Comparison of ENCODE assay signal across 8 cellular contexts in the genomic region with DNA sequence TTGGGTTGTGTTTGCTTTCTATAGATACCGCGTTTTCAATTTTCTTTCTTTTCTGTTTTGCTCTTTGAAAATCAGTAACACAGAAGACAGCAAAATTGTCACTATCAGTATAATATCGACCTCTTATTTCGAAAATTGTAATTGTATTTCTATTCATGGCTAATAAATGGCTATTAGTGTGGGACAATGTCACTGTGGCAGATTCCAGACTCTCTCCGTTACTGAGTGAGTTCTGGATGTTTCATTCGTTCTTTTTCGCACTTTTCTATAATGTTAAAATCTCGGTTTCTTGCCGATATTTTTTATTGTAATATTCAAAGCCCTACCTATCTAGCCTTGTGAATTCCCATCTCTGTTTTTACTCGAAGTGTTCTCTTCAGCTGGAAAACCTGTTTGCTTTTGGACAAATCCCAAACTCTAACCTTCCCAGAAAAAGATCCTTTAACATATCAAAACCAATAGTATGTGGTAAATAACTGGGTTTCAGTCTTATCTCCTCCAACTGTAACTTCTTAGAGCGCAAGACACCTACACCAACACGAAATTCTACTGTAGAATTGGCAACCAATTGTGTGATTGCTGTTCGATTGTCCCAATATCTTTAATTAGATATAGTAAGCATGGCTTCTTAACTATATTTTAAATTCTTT. TPM values are rescaled to one million over a fixed set of nuclear protein-coding genes. Genes with fewer than 3 reads are reported as not detected.
A peak's percentile ranks its signal among the peaks of the same experiment; 100 is the strongest.
DNase-seq lines count a peak whose midpoint lies in the region; ATAC-seq and TF ChIP-seq lines count a peak whose summit lies in the region.

No MANE protein-coding gene starts in this region.

- intact Hi-C loops in IMR-90 (cut with micrococcal nuclease): loop anchor here (1.0 to 5.0 kb wide), 2 partner anchors 221 to 462 kb away; partner anchors contain the start of genes DCAF6 and TIPRL
- intact Hi-C loops in mammary epithelial cell (cut with micrococcal nuclease): loop anchor here (1.0 to 2.0 kb wide), 5 partner anchors 82 to 463 kb away; partner anchors contain the start of gene TIPRL

- DNase-seq in NCI-H1105 treated with DMSO at 0.1 percent for 48 hours (lab: John Stamatoyannopoulos, UW) (peak; percentile 49), NCI-H1105 (lab: John Stamatoyannopoulos, UW) (no peak), IMR-90 (peak; percentile 10), mammary epithelial cell (no peak), germinal center (ENCODE audit: low spot score) (no peak)
- no peak for DNase-seq in stimulated activated CD4-positive, alpha-beta T cell treated with anti-CD3 and anti-CD28 coated beads, Interleukin-2, amount 100 ng/mL, for 48 hours

- POLR2A ChIA-PET in IMR-90 (lab: Charles Lee; ENCODE audit: unreplicated experiment): no interaction called here

- H3K27me3 ChIP-seq in IMR-90 (ENCODE audit: control insufficient read depth, insufficient read depth, low read length) (peaks cover 2% of the 10 kb centered on the region; the same call in 1 of the 2 replicates), mammary epithelial cell (ENCODE audit: insufficient read depth, low read length) (no peaks in the 10 kb centered on the region), mononuclear cell (ENCODE audit: insufficient read depth, low read length) (no peaks in the 10 kb centered on the region)

- H3K4me3 ChIP-seq in IMR-90 (ENCODE audit: insufficient read depth, low read depth, low read length): peak overlapping the region; percentile 53
- H3K4me3 ChIP-seq in mammary epithelial cell (replicated peaks in 1 of 3; ENCODE audit: insufficient read depth in 1 of 3, low read depth in 2 of 3, low read length in 3 of 3): peak overlapping the region; percentile 55 to 65 (median 63)
- peak overlapping the region; percentile 79 for H3K4me3 ChIP-seq in mononuclear cell (ENCODE audit: low read length)

- no peak overlapping the region for H4K5ac ChIP-seq in IMR-90 (ENCODE audit: low read depth, low read length)

- H3K79me2 ChIP-seq in mammary epithelial cell (ENCODE audit: insufficient read depth, low read length): no peaks in the 10 kb centered on the region

- no CpG with 5 or more reads among the region's 13 CpGs for WGBS in IMR-90 (ENCODE audit: extremely low coverage in 2 of 2, insufficient read length in 1 of 2), 2 experiments
- 5% methylated on average over 13 of the region's 13 CpGs for WGBS in mammary epithelial cell (ENCODE audit: low coverage, missing lambda C conversion rate)

- H3K9me3 ChIP-seq in IMR-90 (ENCODE audit: control insufficient read depth, insufficient read depth, low read length): no peaks in the 10 kb centered on the region
- no peaks in the 10 kb centered on the region for H3K9me3 ChIP-seq in mammary epithelial cell (replicated peaks; ENCODE audit: insufficient read depth, low read length)
- H3K9me3 ChIP-seq in mononuclear cell (ENCODE audit: low read depth, low read length): no peaks in the 10 kb centered on the region

- H3K79me1 ChIP-seq in IMR-90 (ENCODE audit: low read depth in 1 of 2, low read length in 2 of 2): peaks cover 0 to 1% of the 10 kb centered on the region in 2 experiments; a peak in 1 of 4 replicates

- no peak overlapping the region; the same call in 1 of the 2 replicates for H3K18ac ChIP-seq in IMR-90 (ENCODE audit: low read depth, low read length)

- H2AFZ ChIP-seq in IMR-90 (replicated peaks; ENCODE audit: low read length, poor library complexity) (peak overlapping the region; percentile 18), mammary epithelial cell (ENCODE audit: low read depth, low read length) (peak overlapping the region; percentile 70)

- ATAC-seq in IMR-90 (ENCODE audit: low read depth) (no peak), HG02610 (IDR thresholded peaks at IDR 0.05; ENCODE audit: unreplicated experiment) (no peak)

- H3K4me1 ChIP-seq in IMR-90 (ENCODE audit: control insufficient read depth, insufficient read depth, low read length) (peaks cover 1% of the 10 kb centered on the region; the same call in 1 of the 2 replicates), mammary epithelial cell (ENCODE audit: insufficient read depth, low read length) (peaks cover 15% of the 10 kb centered on the region), mononuclear cell (ENCODE audit: insufficient read depth, low read length) (peaks cover 45% of the 10 kb centered on the region)

- H3K4me2 ChIP-seq in IMR-90 (ENCODE audit: low read depth, low read length): peak overlapping the region; percentile 72; the same call in 1 of the 2 replicates
- peak overlapping the region; percentile 79 for H3K4me2 ChIP-seq in mammary epithelial cell (ENCODE audit: insufficient read depth, low read depth, low read length)

- in situ Hi-C loops in IMR-90 (cut with MboI; ENCODE audit: low sequenced_read_pairs): loop anchor here (10.0 kb wide), 1 partner anchor 369 kb away; no protein-coding TSS in a partner anchor
- in situ Hi-C loops in mammary epithelial cell (cut with MboI; ENCODE audit: low sequenced_read_pairs in 2 of 2): loop anchor here in 1 of 2 donors (25.0 kb wide), 1 partner anchor 222 kb away; the partner anchor contains the start of genes DCAF6 and MPC2

- no peak overlapping the region for H2BK15ac ChIP-seq in IMR-90 (ENCODE audit: low read depth, low read length)

- H4K20me1 ChIP-seq in IMR-90 (ENCODE audit: insufficient read depth, low read length) (no peaks in the 10 kb centered on the region), mammary epithelial cell (ENCODE audit: insufficient read depth, low read length) (no peaks in the 10 kb centered on the region)

- H3K27ac ChIP-seq in IMR-90 (ENCODE audit: insufficient read depth, low read length) (no peak overlapping the region), mammary epithelial cell (ENCODE audit: insufficient read depth, low read depth, low read length) (peak overlapping the region; percentile 87)

- H2AK5ac ChIP-seq in IMR-90 (ENCODE audit: low read depth, low read length): no peak overlapping the region

- no peak overlapping the region for H4K91ac ChIP-seq in IMR-90 (ENCODE audit: insufficient read depth, low read depth, low read length)

- BruUV-seq in IMR-90 (replicated peaks; lab: Mats Ljungman, UMichigan): no TSS peak
- no TSS peak for BruUV-seq in mammary epithelial cell (replicated peaks; lab: Mats Ljungman, UMichigan)

- 0 out of 2 replicates have a peak, but pooled peaks cover 1% of the 10 kb centered on the region for H3K9me1 ChIP-seq in IMR-90 (ENCODE audit: insufficient read depth, low read length)

- no peak overlapping the region for H2BK120ac ChIP-seq in IMR-90 (ENCODE audit: low read depth, low read length)

- dilution Hi-C loops in IMR-90 (cut with HindIII; ENCODE audit: low sequenced_read_pairs, unreplicated experiment): no loop called here
- dilution Hi-C loops in mammary epithelial cell (cut with HindIII; ENCODE audit: low sequenced_read_pairs): no loop called here

- no peak overlapping the region for H3K14ac ChIP-seq in IMR-90 (replicated peaks; ENCODE audit: low read depth, low read length)

- no peak overlapping the region for H2BK20ac ChIP-seq in IMR-90 (ENCODE audit: low read depth, low read length)

- peak overlapping the region; percentile 8; the same call in 1 of the 2 replicates for H3K23ac ChIP-seq in IMR-90 (ENCODE audit: low read depth, low read length)

- H3K36me3 ChIP-seq in IMR-90 (ENCODE audit: control insufficient read depth, insufficient read depth, low read length) (no peaks in the 10 kb centered on the region), mammary epithelial cell (ENCODE audit: insufficient read depth, low read length) (no peaks in the 10 kb centered on the region)

- TF ChIP-seq CTCF in IMR-90 (conservative IDR thresholded peaks at IDR 0.05; ENCODE audit: low read depth, low read length) (no peak), mammary epithelial cell (conservative IDR thresholded peaks at IDR 0.05 in 1 of 2, IDR thresholded peaks at IDR 0.05 in 1 of 2; ENCODE audit: extremely low read depth in 1 of 2, insufficient read depth in 1 of 2, low read depth in 1 of 2, low read length in 2 of 2) (no peak)

- no peak overlapping the region for H4K8ac ChIP-seq in IMR-90 (ENCODE audit: low read depth in 2 of 2, low read length in 2 of 2)

- no peak; the same call in 1 of the 2 replicates for TF ChIP-seq RAD21 in IMR-90 (IDR thresholded peaks at IDR 0.05; ENCODE audit: low read length)

- no peak overlapping the region for H3K56ac ChIP-seq in IMR-90 (ENCODE audit: extremely low read depth, insufficient read depth, low read length)

- TF ChIP-seq POLR2A in IMR-90 (IDR thresholded peaks at IDR 0.05; ENCODE audit: low read depth, low read length): no peak

- peak overlapping the region; percentile 47 for H2BK5ac ChIP-seq in IMR-90 (ENCODE audit: low read depth, low read length, poor library complexity, severe bottlenecking)

- H2AK9ac ChIP-seq in IMR-90 (replicated peaks; ENCODE audit: low read depth, low read length, poor library complexity): no peak overlapping the region

- CTCF ChIA-PET in IMR-90 (lab: Yijun Ruan, JAX) (interaction anchor here (0.5 to 2.5 kb wide), 12 partner anchors 9 to 444 kb away, joined by 3 to 10 read pairs (median 3); no protein-coding TSS in a partner anchor), mammary epithelial cell (lab: Charles Lee; ENCODE audit: low non-redundant PET) (interaction anchor here (0.7 kb wide), 2 partner anchors 20 to 154 kb away, joined by 4 to 12 read pairs; no protein-coding TSS in a partner anchor)

- H3K9ac ChIP-seq in IMR-90 (ENCODE audit: low read depth, low read length) (peak overlapping the region; percentile 16; the same call in 1 of the 2 replicates), mammary epithelial cell (ENCODE audit: insufficient read depth, low read length) (peak overlapping the region; percentile 84)

- no peak overlapping the region for H3K4ac ChIP-seq in IMR-90 (ENCODE audit: low read depth, low read length)

TF ChIP-seq in IMR-90, 13 proteins besides CTCF, POLR2A, EP300 and RAD21 (continues in another document):
- TF ChIP-seq SMC3 (IDR thresholded peaks at IDR 0.05; ENCODE audit: low read depth, low read length) (no peak), MAFK (IDR thresholded peaks at IDR 0.05; ENCODE audit: low read depth, low read length) (no peak), MXI1 (IDR thresholded peaks at IDR 0.05; ENCODE audit: borderline replicate concordance, low read depth, low read length) (no peak), CHD1 (IDR thresholded peaks at IDR 0.05; ENCODE audit: low read depth, low read length) (no peak), BHLHE40 (IDR thresholded peaks at IDR 0.05; ENCODE audit: low read depth, low read length) (no peak), FOS (IDR thresholded peaks at IDR 0.05; ENCODE audit: low read depth, low read length) (no peak), MAZ (IDR thresholded peaks at IDR 0.05; ENCODE audit: borderline replicate concordance, low read depth, low read length) (no peak)

RNA-seq across cellular contexts. Expression of gene MPZL1, which starts 6.0 kb away (rescaled TPM):
- total RNA-seq in IMR-90 (2012; rRNA removed) (81.7 and 87.3 TPM in 2 replicates), mammary epithelial cell (100 to 1,000 TPM; 148 to 227 TPM), mononuclear cell (13.9 TPM)
- polyA plus RNA-seq in IMR-90 (2012; rRNA removed) (48.0 and 55.3 TPM in 2 replicates), mammary epithelial cell (107 TPM)
- polyA plus RNA-seq in IMR-90 (2012; cell fraction: cytosol; rRNA removed): 28.8 and 39.7 TPM in 2 replicates
- 22.6 and 65.6 TPM in 2 replicates for polyA plus RNA-seq in IMR-90 (2012; cell fraction: nucleus; rRNA removed; ENCODE audit: low replicate concordance)
- 148 TPM for polyA minus RNA-seq in mammary epithelial cell

Comparison
In these comparisons a context has a peak if more than half of its experiments do, and no peak if none do; other contexts are left out.
1. DNase-seq: peak in NCI-H1105 treated with DMSO at 0.1 percent for 48 hours (single experiment) and IMR-90 (single experiment); none in NCI-H1105 (single experiment), mammary epithelial cell (single experiment), stimulated activated CD4-positive, alpha-beta T cell treated with anti-CD3 and anti-CD28 coated beads, Interleukin-2, amount 100 ng/mL, for 48 hours (0 of 2) and germinal center (single experiment).
2. Peak in every context shown above with its lines, with median percentiles within 50 percentile points of each other: H3K4me3 ChIP-seq.